ENCODE assay signal across 8 cellular contexts in the genomic region with DNA sequence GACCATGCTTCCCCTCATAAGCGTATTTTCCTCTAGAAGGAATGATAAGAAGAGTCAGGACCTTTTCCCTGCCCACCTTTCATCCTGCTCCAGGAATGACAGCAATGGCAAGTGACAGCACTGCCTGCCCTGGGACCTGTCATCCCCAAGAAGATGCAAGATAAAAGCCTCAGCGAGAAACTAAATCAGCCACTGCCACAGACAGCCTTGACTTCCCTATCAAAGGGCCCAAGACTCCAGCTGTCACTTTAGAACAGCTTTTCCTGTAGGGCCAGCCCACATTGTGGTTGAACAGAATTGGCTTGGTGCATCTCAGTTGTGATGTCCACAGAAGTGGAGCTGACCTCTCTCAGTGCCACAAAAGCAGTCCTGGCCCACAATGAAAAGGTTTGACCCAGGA. TPM values are rescaled to one million over a fixed set of nuclear protein-coding genes. Genes with fewer than 3 reads are reported as not detected.
DNase-seq lines count a peak whose midpoint lies in the region; ATAC-seq and TF ChIP-seq lines count a peak whose summit lies in the region.

No MANE protein-coding gene starts in this region.

- peaks cover 11 to 49% of the 10 kb centered on the region in 2 experiments for H3K79me1 ChIP-seq in IMR-90 (ENCODE audit: low read depth in 1 of 2, low read length in 2 of 2)

- H3K4me2 ChIP-seq in IMR-90 (ENCODE audit: low read depth, low read length): peak overlapping the region; percentile 90

- TF ChIP-seq CTCF in IMR-90 (conservative IDR thresholded peaks at IDR 0.05; ENCODE audit: low read depth, low read length): no peak
- TF ChIP-seq CTCF in astrocyte of the cerebellum (IDR thresholded peaks at IDR 0.05; ENCODE audit: low read depth, low read length, missing control alignments): no peak

- H2BK5ac ChIP-seq in IMR-90 (ENCODE audit: low read depth, low read length, poor library complexity, severe bottlenecking): no peak overlapping the region

- H3K4me3 ChIP-seq in IMR-90 (ENCODE audit: insufficient read depth, low read depth, low read length) (no peak overlapping the region; the same call in 1 of the 2 replicates), astrocyte of the cerebellum (ENCODE audit: low read depth, low read length) (peak overlapping the region; percentile 99), muscle layer of colon (ENCODE audit: low read depth in 1 of 2, low read length in 2 of 2) (peak overlapping the region; percentile 87 to 97)

- H3K4ac ChIP-seq in IMR-90 (ENCODE audit: low read depth, low read length): peak overlapping the region; percentile 77; the same call in 1 of the 2 replicates

- H4K91ac ChIP-seq in IMR-90 (ENCODE audit: insufficient read depth, low read depth, low read length): no peak overlapping the region

- no peak overlapping the region for H2BK20ac ChIP-seq in IMR-90 (ENCODE audit: low read depth, low read length)

- no peak overlapping the region for H2AFZ ChIP-seq in IMR-90 (replicated peaks; ENCODE audit: low read length, poor library complexity)

- no peak for TF ChIP-seq POLR2A in IMR-90 (IDR thresholded peaks at IDR 0.05; ENCODE audit: low read depth, low read length)

- H4K8ac ChIP-seq in IMR-90 (ENCODE audit: low read depth in 2 of 2, low read length in 2 of 2): no peak overlapping the region; a peak in 1 of 4 replicates

- no TSS peak for BruUV-seq in IMR-90 (replicated peaks; lab: Mats Ljungman, UMichigan)

- no peak overlapping the region for H3K27ac ChIP-seq in IMR-90 (ENCODE audit: insufficient read depth, low read length)
- H3K27ac ChIP-seq in muscle layer of colon (ENCODE audit: low read depth, low read length): no peak overlapping the region

- 50% methylated on average over 1 of the region's 2 CpGs; no CpG with 5 or more reads in 1 of the 2 experiments for WGBS in IMR-90 (ENCODE audit: extremely low coverage in 2 of 2, insufficient read length in 1 of 2), 2 experiments

- H3K56ac ChIP-seq in IMR-90 (ENCODE audit: extremely low read depth, insufficient read depth, low read length): no peak overlapping the region

- ATAC-seq in IMR-90 (ENCODE audit: low read depth) (no peak), HG03469 (IDR thresholded peaks at IDR 0.05; ENCODE audit: unreplicated experiment) (no peak), HG02571 (IDR thresholded peaks at IDR 0.05; ENCODE audit: unreplicated experiment) (no peak), GM18867 (IDR thresholded peaks at IDR 0.05; ENCODE audit: unreplicated experiment) (no peak)

- H3K4me1 ChIP-seq in IMR-90 (ENCODE audit: control insufficient read depth, insufficient read depth, low read length): peaks cover 7% of the 10 kb centered on the region
- H3K4me1 ChIP-seq in muscle layer of colon (ENCODE audit: insufficient read depth, low read length): peaks cover 30% of the 10 kb centered on the region

- H3K36me3 ChIP-seq in IMR-90 (ENCODE audit: control insufficient read depth, insufficient read depth, low read length) (peaks cover 4% of the 10 kb centered on the region; the same call in 1 of the 2 replicates), muscle layer of colon (ENCODE audit: insufficient read depth, low read length) (peaks cover 2% of the 10 kb centered on the region)

- POLR2A ChIA-PET in IMR-90 (lab: Charles Lee; ENCODE audit: unreplicated experiment): no interaction called here

- no peak overlapping the region for H4K5ac ChIP-seq in IMR-90 (ENCODE audit: low read depth, low read length)

- no peak overlapping the region for H2BK120ac ChIP-seq in IMR-90 (ENCODE audit: low read depth, low read length)

- CTCF ChIA-PET in IMR-90 (lab: Yijun Ruan, JAX): interaction anchor here (1.0 kb wide), 1 partner anchor 47 kb away, joined by 4 read pairs; no protein-coding TSS in a partner anchor

- peak overlapping the region; percentile 95; the same call in 1 of the 2 replicates for H2AK5ac ChIP-seq in IMR-90 (ENCODE audit: low read depth, low read length)

- H3K23ac ChIP-seq in IMR-90 (ENCODE audit: low read depth, low read length): peak overlapping the region; percentile 83; the same call in 1 of the 2 replicates

- intact Hi-C loops in IMR-90 (cut with micrococcal nuclease): loop anchor here (5.0 kb wide), 1 partner anchor 35 kb away; no protein-coding TSS in a partner anchor

- H3K14ac ChIP-seq in IMR-90 (replicated peaks; ENCODE audit: low read depth, low read length): no peak overlapping the region; the same call in 1 of the 2 replicates

- no peak overlapping the region for H3K18ac ChIP-seq in IMR-90 (ENCODE audit: low read depth, low read length)

- H4K20me1 ChIP-seq in IMR-90 (ENCODE audit: insufficient read depth, low read length): peaks cover 29% of the 10 kb centered on the region; the same call in 1 of the 2 replicates

- H3K27me3 ChIP-seq in IMR-90 (ENCODE audit: control insufficient read depth, insufficient read depth, low read length) (no peaks in the 10 kb centered on the region), muscle layer of colon (ENCODE audit: control insufficient read depth in 1 of 2, insufficient read depth in 2 of 2, low read length in 2 of 2) (no peaks in the 10 kb centered on the region)

- H2AK9ac ChIP-seq in IMR-90 (replicated peaks; ENCODE audit: low read depth, low read length, poor library complexity): peak overlapping the region; percentile 90

- in situ Hi-C loops in IMR-90 (cut with MboI; ENCODE audit: low sequenced_read_pairs): loop anchor here (5.0 kb wide), 1 partner anchor 75 kb away; the partner anchor contains the start of gene FAM32A
- in situ Hi-C loops in astrocyte of the cerebellum (cut with HindIII; ENCODE audit: low sequenced_read_pairs): no loop called here

- peak; percentile 63 to 71 for DNase-seq in AML-193 (lab: John Stamatoyannopoulos, UW)
- DNase-seq in IMR-90: no peak
- no peak for DNase-seq in astrocyte of the cerebellum (ENCODE audit: low read depth)
- DNase-seq in activated CD4-positive, alpha-beta T cell treated with anti-CD3 and anti-CD28 coated beads, Interleukin-2, amount 50 U/mL, for 4 hours: no peak

- H3K9me3 ChIP-seq in IMR-90 (ENCODE audit: control insufficient read depth, insufficient read depth, low read length) (no peaks in the 10 kb centered on the region), muscle layer of colon (ENCODE audit: low read length) (no peaks in the 10 kb centered on the region)

- H2BK15ac ChIP-seq in IMR-90 (ENCODE audit: low read depth, low read length): no peak overlapping the region

- dilution Hi-C loops in IMR-90 (cut with HindIII; ENCODE audit: low sequenced_read_pairs, unreplicated experiment): no loop called here

- peaks cover 16% of the 10 kb centered on the region for H3K9me1 ChIP-seq in IMR-90 (ENCODE audit: insufficient read depth, low read length)

- H3K9ac ChIP-seq in IMR-90 (ENCODE audit: low read depth, low read length) (peak overlapping the region; percentile 77; the same call in 1 of the 2 replicates), muscle layer of colon (ENCODE audit: low read length) (no peak overlapping the region)

- TF ChIP-seq RAD21 in IMR-90 (IDR thresholded peaks at IDR 0.05; ENCODE audit: low read length): no peak

TF ChIP-seq in IMR-90, 13 proteins besides CTCF, POLR2A, EP300 and RAD21:
- no peak for TF ChIP-seq MAZ (IDR thresholded peaks at IDR 0.05; ENCODE audit: borderline replicate concordance, low read depth, low read length)
- no peak for TF ChIP-seq MAFK (IDR thresholded peaks at IDR 0.05; ENCODE audit: low read depth, low read length)
- TF ChIP-seq CHD1 (IDR thresholded peaks at IDR 0.05; ENCODE audit: low read depth, low read length): no peak
- TF ChIP-seq MXI1 (IDR thresholded peaks at IDR 0.05; ENCODE audit: borderline replicate concordance, low read depth, low read length): no peak
- TF ChIP-seq RFX5 (IDR thresholded peaks at IDR 0.05; ENCODE audit: low read depth, low read length): no peak
- no peak for TF ChIP-seq NFE2L2 (IDR thresholded peaks at IDR 0.05; ENCODE audit: low read depth, low read length)
- no peak for TF ChIP-seq RCOR1 (IDR thresholded peaks at IDR 0.05; ENCODE audit: insufficient replicate concordance, low read length)
- TF ChIP-seq CEBPB (IDR thresholded peaks at IDR 0.05; ENCODE audit: low read depth, low read length): no peak
- TF ChIP-seq ELK1 (IDR thresholded peaks at IDR 0.05; ENCODE audit: borderline replicate concordance, low read depth, low read length): no peak
- no peak for TF ChIP-seq FOS (IDR thresholded peaks at IDR 0.05; ENCODE audit: low read depth, low read length)
- TF ChIP-seq, protein P1, sequence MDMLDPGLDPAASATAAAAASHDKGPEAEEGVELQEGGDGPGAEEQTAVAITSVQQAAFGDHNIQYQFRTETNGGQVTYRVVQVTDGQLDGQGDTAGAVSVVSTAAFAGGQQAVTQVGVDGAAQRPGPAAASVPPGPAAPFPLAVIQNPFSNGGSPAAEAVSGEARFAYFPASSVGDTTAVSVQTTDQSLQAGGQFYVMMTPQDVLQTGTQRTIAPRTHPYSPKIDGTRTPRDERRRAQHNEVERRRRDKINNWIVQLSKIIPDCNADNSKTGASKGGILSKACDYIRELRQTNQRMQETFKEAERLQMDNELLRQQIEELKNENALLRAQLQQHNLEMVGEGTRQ (IDR thresholded peaks at IDR 0.05; ENCODE audit: low read depth, low read length): no peak
- no peak for TF ChIP-seq BHLHE40 (IDR thresholded peaks at IDR 0.05; ENCODE audit: low read depth, low read length)
- no peak for TF ChIP-seq SMC3 (IDR thresholded peaks at IDR 0.05; ENCODE audit: low read depth, low read length)
TF ChIP-seq in IMR-90: peak in this region for 0.

RNA-seq across cellular contexts. Expression of gene RAB8A, which starts 1.1 kb away (rescaled TPM):
- 135 and 158 TPM in 2 replicates for total RNA-seq in IMR-90 (2012; rRNA removed)
- polyA plus RNA-seq in IMR-90 (2012; rRNA removed): 61.8 and 64.5 TPM in 2 replicates
- 33.9 and 47.1 TPM in 2 replicates for polyA plus RNA-seq in IMR-90 (2012; cell fraction: cytosol; rRNA removed)
- polyA plus RNA-seq in IMR-90 (2012; cell fraction: nucleus; rRNA removed; ENCODE audit: low replicate concordance): 24.8 and 40.7 TPM in 2 replicates

RNA-seq across cellular contexts. Expression of gene HSH2D, which starts 30.7 kb away (rescaled TPM):
- not detected in 2 replicates for total RNA-seq in IMR-90 (2012; rRNA removed)
- polyA plus RNA-seq in IMR-90 (2012; rRNA removed): not detected in 2 replicates
- not detected in 2 replicates for polyA plus RNA-seq in IMR-90 (2012; cell fraction: cytosol; rRNA removed)
- polyA plus RNA-seq in IMR-90 (2012; cell fraction: nucleus; rRNA removed; ENCODE audit: low replicate concordance): not detected in 2 replicates

RNA-seq across cellular contexts. Expression of gene TPM4, which starts 36.5 kb away (rescaled TPM):
- total RNA-seq in IMR-90 (2012; rRNA removed): 1,075 and 1,562 TPM in 2 replicates
- 1,160 and 1,218 TPM in 2 replicates for polyA plus RNA-seq in IMR-90 (2012; rRNA removed)
- 1,916 and 2,081 TPM in 2 replicates for polyA plus RNA-seq in IMR-90 (2012; cell fraction: cytosol; rRNA removed)
- 535 and 1,052 TPM in 2 replicates for polyA plus RNA-seq in IMR-90 (2012; cell fraction: nucleus; rRNA removed; ENCODE audit: low replicate concordance)

Comparison
In these comparisons a context has a peak if more than half of its experiments do, and no peak if none do; other contexts are left out.
1. DNase-seq: peak in AML-193 (2 of 2); none in IMR-90 (single experiment), astrocyte of the cerebellum (single experiment) and activated CD4-positive, alpha-beta T cell treated with anti-CD3 and anti-CD28 coated beads, Interleukin-2, amount 50 U/mL, for 4 hours (0 of 2).